In the genomic region with DNA sequence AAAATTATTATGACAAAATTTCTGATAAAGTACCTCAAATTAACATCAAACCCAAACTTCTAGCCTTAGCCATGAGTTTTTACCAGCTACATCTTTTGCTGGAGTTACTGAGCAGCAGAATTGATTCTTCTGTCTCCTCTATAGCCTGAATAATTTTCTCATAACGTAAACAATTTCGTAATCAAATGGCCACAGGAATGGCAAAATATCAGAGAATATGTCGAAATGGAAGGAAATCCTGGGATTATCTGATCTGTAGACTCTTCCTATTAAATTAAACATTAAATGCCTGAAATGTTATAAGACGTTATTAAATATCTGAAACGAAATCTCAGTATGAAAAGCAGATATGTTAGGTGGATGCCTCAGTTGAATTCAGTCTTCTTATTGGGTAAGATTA, we compare ENCODE assay signal across 22 cellular contexts. TPM values are rescaled to one million over a fixed set of nuclear protein-coding genes. Genes with fewer than 3 reads are reported as not detected.
DNase-seq lines count a peak whose midpoint lies in the region; ATAC-seq and TF ChIP-seq lines count a peak whose summit lies in the region.
"Had no signal": no experiment of that assay in that cellular context is flagged by ENCODE, and none has a peak within 500 bp of the region (broad histone marks: within the 10 kb centered on the region; RNA-seq: fewer than 3 reads in every experiment).

No MANE protein-coding gene starts in this region.

- no peaks in the 10 kb centered on the region for H3K4me1 Mint-ChIP-seq in activated T-cell treated with anti-CD3 and anti-CD28 coated beads, Interleukin-2, amount 50 U/mL, for 72 hours (ENCODE audit: low read depth)
- H3K4me1 Mint-ChIP-seq: activated naive CD8-positive, alpha-beta T cell treated with anti-CD3 and anti-CD28 coated beads for 36 hours; memory B cell had no signal

- H3K27me3 Mint-ChIP-seq in activated T-cell treated with anti-CD3 and anti-CD28 coated beads, Interleukin-2, amount 50 U/mL, for 72 hours (ENCODE audit: low read depth) = no peaks in the 10 kb centered on the region
- H3K27me3 Mint-ChIP-seq: activated naive CD8-positive, alpha-beta T cell treated with anti-CD3 and anti-CD28 coated beads for 36 hours; effector memory CD8-positive, alpha-beta T cell; memory B cell had no signal

- no peaks in the 10 kb centered on the region for H3K36me3 ChIP-seq in brain microvascular endothelial cell (replicated peaks)
- H3K36me3 ChIP-seq in rectal smooth muscle tissue (ENCODE audit: control insufficient read depth, insufficient read depth, low read length) = no peaks in the 10 kb centered on the region
- H3K36me3 ChIP-seq: HAP-1 had no signal

- peaks cover 7 to 8% of the 10 kb centered on the region in 2 donors for H3K9me3 Mint-ChIP-seq in activated T-cell treated with anti-CD3 and anti-CD28 coated beads, Interleukin-2, amount 50 U/mL, for 72 hours
- H3K9me3 Mint-ChIP-seq: neural crest cell had no signal

- H3K27ac Mint-ChIP-seq in activated T-cell treated with anti-CD3 and anti-CD28 coated beads, Interleukin-2, amount 50 U/mL, for 72 hours = no peak overlapping the region
- H3K27ac Mint-ChIP-seq: activated naive CD8-positive, alpha-beta T cell treated with anti-CD3 and anti-CD28 coated beads for 36 hours; effector memory CD8-positive, alpha-beta T cell; memory B cell had no signal

- DNase-seq in ELR (ENCODE audit: low read depth) = peak; percentile 78
- no peak for DNase-seq in brain microvascular endothelial cell
- DNase-seq in foreskin keratinocyte = no peak
- DNase-seq in activated T-cell treated with anti-CD3 and anti-CD28 coated beads, Interleukin-2, amount 50 U/mL, for 72 hours = no peak
- DNase-seq in DMS114 treated with DMSO at 0.1 percent for 48 hours (lab: John Stamatoyannopoulos, UW; ENCODE audit: unreplicated experiment) = no peak
- DNase-seq in SKM-1 treated with dmso at 0.1 percent for 144 hours (lab: John Stamatoyannopoulos, UW; ENCODE audit: unreplicated experiment) = no peak
- DNase-seq: activated naive CD8-positive, alpha-beta T cell treated with anti-CD3 and anti-CD28 coated beads for 36 hours; activated T-cell treated with anti-CD3 and anti-CD28 coated beads, Interleukin-2, amount 50 U/mL, for 1 hour; central memory CD4-positive, alpha-beta T cell; COR-L47; effector memory CD8-positive, alpha-beta T cell; GF-D8; NCI-H1694 treated with DMSO at 0.1 percent for 48 hours; NCI-H524; OCI-M1; retina had no signal

- peaks cover 2% of the 10 kb centered on the region in 2 donors for H3K36me3 Mint-ChIP-seq in activated T-cell treated with anti-CD3 and anti-CD28 coated beads, Interleukin-2, amount 50 U/mL, for 72 hours (ENCODE audit: insufficient read depth in 2 of 2)
- H3K36me3 Mint-ChIP-seq: activated naive CD8-positive, alpha-beta T cell treated with anti-CD3 and anti-CD28 coated beads for 36 hours; memory B cell had no signal

- H3K27me3 ChIP-seq in brain microvascular endothelial cell (replicated peaks) (no peaks in the 10 kb centered on the region), foreskin keratinocyte (no peaks in the 10 kb centered on the region), rectal smooth muscle tissue (ENCODE audit: control insufficient read depth, insufficient read depth, low read length) (no peaks in the 10 kb centered on the region)

- no peak overlapping the region for H3K4me3 ChIP-seq in brain microvascular endothelial cell (ENCODE audit: low read depth, low read length)
- no peak overlapping the region for H3K4me3 ChIP-seq in rectal smooth muscle tissue (ENCODE audit: low read length)
- H3K4me3 ChIP-seq: HAP-1, SK-N-MC had no signal

- H3K4me1 ChIP-seq in foreskin keratinocyte (peaks cover 29% of the 10 kb centered on the region), rectal smooth muscle tissue (ENCODE audit: control insufficient read depth, insufficient read depth, low read length) (peaks cover 35% of the 10 kb centered on the region)

- H3K27ac ChIP-seq in brain microvascular endothelial cell (peak overlapping the region; percentile 97), foreskin keratinocyte (peak overlapping the region; percentile 99), rectal smooth muscle tissue (ENCODE audit: low read depth, low read length) (peak overlapping the region; percentile 89)

- in situ Hi-C loops in brain microvascular endothelial cell (cut with HindIII; ENCODE audit: low pct_ligation_motif_present, low sequenced_read_pairs) = no loop called here

- no peak for TF ChIP-seq CTCF in brain microvascular endothelial cell (IDR thresholded peaks at IDR 0.05; ENCODE audit: low read depth, low read length, missing control alignments)
- TF ChIP-seq CTCF in foreskin keratinocyte (conservative IDR thresholded peaks at IDR 0.05) = no peak

- no peak overlapping the region for H3K9ac ChIP-seq in rectal smooth muscle tissue (ENCODE audit: low read length)

- no peak overlapping the region for H3K4me3 Mint-ChIP-seq in activated T-cell treated with anti-CD3 and anti-CD28 coated beads, Interleukin-2, amount 50 U/mL, for 72 hours
- H3K4me3 Mint-ChIP-seq: activated naive CD8-positive, alpha-beta T cell treated with anti-CD3 and anti-CD28 coated beads for 36 hours; effector memory CD8-positive, alpha-beta T cell; memory B cell; neural crest cell had no signal

- ATAC-seq in foreskin keratinocyte (no peak), HG02759 (IDR thresholded peaks at IDR 0.05; ENCODE audit: unreplicated experiment) (no peak)
- ATAC-seq in activated T-cell treated with anti-CD3 and anti-CD28 coated beads, Interleukin-2, amount 50 U/mL, for 72 hours (replicated peaks in 1 of 2) = no peak
- ATAC-seq: effector memory CD8-positive, alpha-beta T cell had no signal

RNA-seq across cellular contexts. Expression of a gene that starts 41.1 kb away (rescaled TPM):
- 3.6 TPM in 2 replicates for total RNA-seq in foreskin keratinocyte
- 2.4 and 2.7 TPM in 2 replicates for polyA plus RNA-seq in foreskin keratinocyte
- total RNA-seq in activated T-cell treated with anti-CD3 and anti-CD28 coated beads, Interleukin-2, amount 50 U/mL, for 72 hours = not detected
- total RNA-seq: activated naive CD8-positive, alpha-beta T cell treated with anti-CD3 and anti-CD28 coated beads for 36 hours had no signal
